Comparison of ENCODE assay signal across 17 cellular contexts in the genomic region with DNA sequence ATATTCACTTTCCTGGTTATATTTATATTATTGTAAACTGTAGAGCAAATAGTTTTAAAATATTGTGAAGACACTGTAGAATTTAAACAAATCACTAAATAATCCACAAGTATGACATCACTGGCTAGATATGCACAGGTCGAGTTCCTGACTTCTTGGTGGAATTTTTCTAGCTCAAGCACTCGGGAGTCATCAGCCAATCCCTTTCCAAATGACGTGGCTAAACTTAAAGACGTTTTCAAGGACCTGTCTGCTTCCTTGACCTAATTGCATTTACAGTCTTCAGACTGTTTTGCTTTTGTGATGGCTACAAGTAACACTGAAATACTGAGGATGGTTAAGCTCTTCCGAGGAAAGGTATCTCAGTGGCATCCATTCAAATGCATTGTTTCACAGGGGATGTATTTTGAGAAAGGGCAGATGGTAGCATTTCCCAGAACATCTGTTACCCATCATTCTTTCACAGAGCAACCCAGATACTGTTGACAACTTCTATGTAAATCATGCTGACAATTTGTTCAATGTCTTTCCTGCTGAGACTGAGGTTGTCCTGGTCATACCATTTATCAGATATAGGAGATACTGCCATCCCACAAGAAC.
DNase-seq lines count a peak whose midpoint lies in the region; ATAC-seq and TF ChIP-seq lines count a peak whose summit lies in the region.
"Had no signal": no experiment of that assay in that cellular context is flagged by ENCODE, and none has a peak within 500 bp of the region (broad histone marks: within the 10 kb centered on the region; RNA-seq: fewer than 3 reads in every experiment).

No MANE protein-coding gene starts in this region.

- no peaks in the 10 kb centered on the region for H3K27me3 ChIP-seq in Karpas-422 (ENCODE audit: low read length)
- H3K27me3 ChIP-seq: esophagus squamous epithelium, heart left ventricle had no signal

- TF ChIP-seq CTCF in choroid plexus epithelial cell (conservative IDR thresholded peaks at IDR 0.05; ENCODE audit: low read depth, low read length) (no peak), omental fat pad (IDR thresholded peaks at IDR 0.05) (no peak)

- no peaks in the 10 kb centered on the region for H3K36me3 ChIP-seq in mesodermal cell (ENCODE audit: control insufficient read depth, insufficient read depth, low read length)
- no peaks in the 10 kb centered on the region for H3K36me3 ChIP-seq in Karpas-422 (ENCODE audit: insufficient read depth, low read length)
- H3K36me3 ChIP-seq: esophagus squamous epithelium, heart left ventricle had no signal

- 10 to 12% methylated on average over 4 of the region's 5 CpGs for WGBS in mesodermal cell (ENCODE audit: insufficient coverage in 2 of 2), 2 experiments

- no peaks in the 10 kb centered on the region for H4K20me1 ChIP-seq in Karpas-422 (ENCODE audit: insufficient read depth, low read depth, low read length)

- DNase-seq in Caki2 (ENCODE audit: low read depth), result peak; percentile 31
- peak; percentile 69 to 93 for DNase-seq in NCI-H524 (lab: John Stamatoyannopoulos, UW)
- peak; percentile 15 for DNase-seq in choroid plexus epithelial cell (ENCODE audit: low read depth)
- DNase-seq in activated T-cell treated with anti-CD3 and anti-CD28 coated beads for 4 hours, result no peak
- DNase-seq in Karpas-422, result no peak
- DNase-seq in omental fat pad (ENCODE audit: low spot score), result no peak
- DNase-seq in stimulated activated CD4-positive, alpha-beta T cell treated with anti-CD3 and anti-CD28 coated beads, Interleukin-2, amount 100 ng/mL, for 24 hours, result no peak
- DNase-seq: activated B cell treated with CpG ODN at 0.5 μM for 24 hours; activated CD8-positive, alpha-beta memory T cell treated with anti-CD3 and anti-CD28 coated beads, Interleukin-2, amount 10 ng/mL, durations not matched to agents 7 days and 5 days; activated gamma-delta T cell; aorta; Caco-2; esophagus squamous epithelium; heart left ventricle; NCI-H1105 treated with DMSO at 0.1 percent for 48 hours had no signal

- H2AFZ ChIP-seq in Karpas-422 (ENCODE audit: low read length), result no peak overlapping the region

- H3K9me3 ChIP-seq in mesodermal cell (ENCODE audit: control insufficient read depth, low read length), result no peaks in the 10 kb centered on the region
- peaks cover 4% of the 10 kb centered on the region; the same call in 1 of the 2 replicates for H3K9me3 ChIP-seq in Karpas-422 (ENCODE audit: low read length)
- H3K9me3 ChIP-seq: Caco-2, esophagus squamous epithelium had no signal

- H3K4me2 ChIP-seq in Karpas-422 (ENCODE audit: low read depth, low read length, poor library complexity, severe bottlenecking), result no peak overlapping the region

- H3K79me2 ChIP-seq in Karpas-422 (ENCODE audit: low read length), result no peaks in the 10 kb centered on the region

- H3K9me2 ChIP-seq in Karpas-422 (replicated peaks; ENCODE audit: insufficient read depth, low read length), result no peaks in the 10 kb centered on the region

- ATAC-seq in omental fat pad (ENCODE audit: low FRiP score), result no peak
- ATAC-seq: activated CD8-positive, alpha-beta memory T cell treated with anti-CD3 and anti-CD28 coated beads, Interleukin-2, amount 10 ng/mL, durations not matched to agents 7 days and 5 days; heart left ventricle; left lobe of liver had no signal

- no peak overlapping the region for H3K9ac ChIP-seq in Karpas-422 (ENCODE audit: low read length)

- no peaks in the 10 kb centered on the region for H3K4me1 ChIP-seq in mesodermal cell (ENCODE audit: control insufficient read depth, insufficient read depth, low read length, poor library complexity, severe bottlenecking)
- H3K4me1 ChIP-seq in Karpas-422 (ENCODE audit: low read length), result no peaks in the 10 kb centered on the region
- H3K4me1 ChIP-seq: Caco-2, esophagus squamous epithelium, heart left ventricle had no signal

- no peak overlapping the region for H3K4me3 ChIP-seq in choroid plexus epithelial cell (ENCODE audit: low read depth, low read length)
- H3K4me3 ChIP-seq in mesodermal cell (ENCODE audit: extremely low read depth, insufficient read depth, low read length, poor library complexity, severe bottlenecking), result no peak overlapping the region
- H3K4me3 ChIP-seq in Karpas-422 (ENCODE audit: low read length), result no peak overlapping the region
- H3K4me3 ChIP-seq: esophagus squamous epithelium, heart left ventricle had no signal

- peak overlapping the region; percentile 85 for H3K27ac ChIP-seq in mesodermal cell (ENCODE audit: low read depth, low read length, severe bottlenecking)
- H3K27ac ChIP-seq in Karpas-422 (ENCODE audit: low read length), result no peak overlapping the region
- H3K27ac ChIP-seq: esophagus squamous epithelium, heart left ventricle had no signal

- in situ Hi-C loops in Caki2 (cut with HindIII; ENCODE audit: low pct_unique_long_range_greater_than_20kb, low sequenced_read_pairs), result no loop called here

Comparison
In these comparisons a context has a peak if more than half of its experiments do, and no peak if none do; other contexts are left out.
1. DNase-seq: peak in Caki2 (single experiment), NCI-H524 (2 of 2) and choroid plexus epithelial cell (single experiment); none in activated T-cell treated with anti-CD3 and anti-CD28 coated beads for 4 hours (single experiment), Karpas-422 (single experiment), omental fat pad (single experiment) and stimulated activated CD4-positive, alpha-beta T cell treated with anti-CD3 and anti-CD28 coated beads, Interleukin-2, amount 100 ng/mL, for 24 hours (0 of 2).